Comparison of ENCODE assay signal across 20 cellular contexts in the genomic region with DNA sequence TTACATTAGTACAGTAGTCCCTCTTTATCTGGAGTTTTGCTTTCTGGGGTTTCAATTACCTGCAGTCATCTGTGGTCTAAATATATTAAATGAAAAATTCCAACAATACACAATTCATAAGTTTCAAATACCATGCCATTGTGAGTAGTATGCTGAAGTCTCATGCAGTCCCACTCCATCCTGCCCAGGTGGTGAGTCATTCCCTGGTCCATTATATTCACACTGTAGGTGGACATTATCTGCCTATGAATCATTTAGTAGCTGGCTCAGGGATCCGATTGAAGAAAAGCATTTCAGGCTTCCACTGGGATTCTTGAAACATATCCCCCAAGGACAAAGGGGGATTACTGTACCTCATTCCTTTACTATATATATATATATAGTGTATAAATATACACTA.
A peak's percentile ranks its signal among the peaks of the same experiment; 100 is the strongest.
DNase-seq lines count a peak whose midpoint lies in the region; ATAC-seq and TF ChIP-seq lines count a peak whose summit lies in the region.
"Had no signal": no experiment of that assay in that cellular context is flagged by ENCODE, and none has a peak within 500 bp of the region (broad histone marks: within the 10 kb centered on the region; RNA-seq: fewer than 3 reads in every experiment).

No MANE protein-coding gene starts in this region.

- in situ Hi-C loops in brain microvascular endothelial cell (cut with HindIII; ENCODE audit: low pct_ligation_motif_present, low sequenced_read_pairs): no loop called here

- no peak overlapping the region for H3K4me3 Mint-ChIP-seq in Calu3 (ENCODE audit: low read depth, unreplicated experiment)
- H3K4me3 Mint-ChIP-seq: activated T-cell treated with anti-CD3 and anti-CD28 coated beads, Interleukin-2, amount 50 U/mL, for 4 hours; B cell; immature natural killer cell had no signal

- peak; percentile 15 for DNase-seq in EH (ENCODE audit: low read depth)
- peak; percentile 81 for DNase-seq in MG63
- peak; percentile 82 for DNase-seq in brain microvascular endothelial cell
- peak; percentile 84 for DNase-seq in kidney tubule cell (ENCODE audit: low spot score)
- no peak for DNase-seq in SIG-M5 treated with dmso at 0.1 percent for 504 hours (lab: John Stamatoyannopoulos, UW; ENCODE audit: unreplicated experiment)
- no peak for DNase-seq in Calu3
- DNase-seq in GM20000 (ENCODE audit: low spot score): no peak
- DNase-seq: activated CD4-positive, alpha-beta T cell treated with anti-CD3 and anti-CD28 coated beads, Interleukin-2, amount 50 U/mL, for 1 hour; activated T-cell treated with anti-CD3 and anti-CD28 coated beads, Interleukin-2, amount 50 U/mL, for 4 hours; anterior cingulate cortex; DMS79; immature natural killer cell; midbrain; NCI-H2081; NCI-H82; SHP77; substantia nigra had no signal

- no peaks in the 10 kb centered on the region for H3K9me3 Mint-ChIP-seq in Calu3 (ENCODE audit: low read depth, unreplicated experiment)
- H3K9me3 Mint-ChIP-seq: activated T-cell treated with anti-CD3 and anti-CD28 coated beads, Interleukin-2, amount 50 U/mL, for 4 hours; immature natural killer cell had no signal

- CTCF ChIA-PET in Calu3 (lab: Charles Lee): no interaction called here

- H3K9me3 ChIP-seq in MG63: no peaks in the 10 kb centered on the region

- intact Hi-C loops in Calu3 (cut with micrococcal nuclease; ENCODE audit: unreplicated experiment): no loop called here

- no peak overlapping the region for H3K4me3 ChIP-seq in MG63
- H3K4me3 ChIP-seq in brain microvascular endothelial cell (ENCODE audit: low read depth, low read length): no peak overlapping the region
- H3K4me3 ChIP-seq: GM12878 had no signal

- H3K36me3 Mint-ChIP-seq in Calu3 (ENCODE audit: insufficient read depth, unreplicated experiment): no peaks in the 10 kb centered on the region
- H3K36me3 Mint-ChIP-seq: immature natural killer cell had no signal

- H3K27ac ChIP-seq in brain microvascular endothelial cell: no peak overlapping the region

- no peak overlapping the region for H3K27ac Mint-ChIP-seq in Calu3 (ENCODE audit: unreplicated experiment)
- H3K27ac Mint-ChIP-seq: B cell, immature natural killer cell had no signal

- TF ChIP-seq CTCF in brain microvascular endothelial cell (IDR thresholded peaks at IDR 0.05; ENCODE audit: low read depth, low read length, missing control alignments): no peak
- TF ChIP-seq CTCF in Calu3 (IDR thresholded peaks at IDR 0.05; ENCODE audit: unreplicated experiment): no peak
- no peak for TF ChIP-seq CTCF in GM20000 (IDR thresholded peaks at IDR 0.05; ENCODE audit: extremely low read depth, missing control alignments)

- ATAC-seq in GM21360 (IDR thresholded peaks at IDR 0.05; ENCODE audit: unreplicated experiment): no peak
- ATAC-seq: activated T-cell treated with anti-CD3 and anti-CD28 coated beads, Interleukin-2, amount 50 U/mL, for 4 hours; GM12878 had no signal

- H3K36me3 ChIP-seq in MG63 (no peaks in the 10 kb centered on the region), brain microvascular endothelial cell (replicated peaks) (no peaks in the 10 kb centered on the region)

- no peaks in the 10 kb centered on the region for H3K27me3 Mint-ChIP-seq in Calu3 (ENCODE audit: unreplicated experiment)

- no peaks in the 10 kb centered on the region for H3K4me1 Mint-ChIP-seq in Calu3 (ENCODE audit: low read depth, unreplicated experiment)

- BruUV-seq in Calu3 (replicated peaks; lab: Mats Ljungman, UMichigan): no TSS peak

- H3K27me3 ChIP-seq in MG63 (no peaks in the 10 kb centered on the region), brain microvascular endothelial cell (replicated peaks) (no peaks in the 10 kb centered on the region)

Comparison
In these comparisons a context has a peak if more than half of its experiments do, and no peak if none do; other contexts are left out.
1. DNase-seq: peak in EH (single experiment), MG63 (single experiment), brain microvascular endothelial cell (single experiment) and kidney tubule cell (single experiment); none in SIG-M5 treated with dmso at 0.1 percent for 504 hours (single experiment), Calu3 (single experiment) and GM20000 (single experiment).